In genomic region chrX:48530736-48531135, GRCh38 we compare ENCODE assay signal across 20 cellular contexts. TPM values are rescaled to one million over a fixed set of nuclear protein-coding genes. Genes with fewer than 3 reads are reported as not detected.
A peak's percentile ranks its signal among the peaks of the same experiment; 100 is the strongest.
DNase-seq lines count a peak whose midpoint lies in the region; ATAC-seq and FAIRE-seq lines count a peak whose summit lies in the region.
"Had no signal": no experiment of that assay in that cellular context is flagged by ENCODE, and none has a peak within 500 bp of the region (broad histone marks: within the 10 kb centered on the region; RNA-seq: fewer than 3 reads in every experiment).

No MANE protein-coding gene starts in this region.

- intact Hi-C loops in Right ventricle myocardium inferior (cut with DNase I): no loop called here

- peaks cover 19% of the 10 kb centered on the region for H3K36me3 Mint-ChIP-seq in natural killer cell treated with Interleukin-12 subunit alpha and Interleukin-12 subunit beta and Interleukin-15 and Interleukin-18, amount 100 ng/mL, for 72 hours

- peak overlapping the region; percentile 56 to 74 for H3K27ac Mint-ChIP-seq in natural killer cell treated with Interleukin-12 subunit alpha and Interleukin-12 subunit beta and Interleukin-15 and Interleukin-18, amount 100 ng/mL, for 72 hours
- H3K27ac Mint-ChIP-seq: naive B cell had no signal

- H3K4me1 Mint-ChIP-seq in natural killer cell treated with Interleukin-12 subunit alpha and Interleukin-12 subunit beta and Interleukin-15 and Interleukin-18, amount 100 ng/mL, for 72 hours (ENCODE audit: low read depth in 2 of 2): peaks cover 32 to 45% of the 10 kb centered on the region in 2 donors

- FAIRE-seq in RCC 7860 (lab: Jason Lieb, UNC): peak; percentile 85
- FAIRE-seq: G401.6, GM12878 had no signal

- H3K27ac ChIP-seq in epithelial cell of prostate: peak overlapping the region; percentile 90
- H3K27ac ChIP-seq: parathyroid adenoma had no signal

- H3K27me3 Mint-ChIP-seq in natural killer cell treated with Interleukin-12 subunit alpha and Interleukin-12 subunit beta and Interleukin-15 and Interleukin-18, amount 100 ng/mL, for 72 hours: peaks cover 0 to 7% of the 10 kb centered on the region in 2 donors
- H3K27me3 Mint-ChIP-seq: naive B cell had no signal

- H3K9me3 Mint-ChIP-seq in natural killer cell treated with Interleukin-12 subunit alpha and Interleukin-12 subunit beta and Interleukin-15 and Interleukin-18, amount 100 ng/mL, for 72 hours: no peaks in the 10 kb centered on the region

- DNase-seq in EH (ENCODE audit: low read depth) (peak; percentile 26), RCC 7860 (ENCODE audit: low spot score) (no peak), epithelial cell of prostate (ENCODE audit: low read depth, low spot score) (no peak), Right ventricle myocardium inferior (ENCODE audit: missing footprints) (no peak), NAMALWA (ENCODE audit: low spot score) (no peak)
- DNase-seq in natural killer cell treated with Interleukin-12 subunit alpha and Interleukin-12 subunit beta and Interleukin-15 and Interleukin-18, amount 100 ng/mL, for 72 hours (ENCODE audit: low spot score): no peak
- DNase-seq: activated naive CD4-positive, alpha-beta T cell treated with Interleukin-2 at 50 U/mL for 16 hours; BE2C; Calu3; KBM-7; lower lobe of right lung; naive B cell; NCI-H1105; stimulated activated CD4-positive, alpha-beta T cell treated with anti-CD3 and anti-CD28 coated beads, Interleukin-2, amount 100 ng/mL, for 48 hours; substantia nigra had no signal

- ATAC-seq in natural killer cell treated with Interleukin-12 subunit alpha and Interleukin-12 subunit beta and Interleukin-15 and Interleukin-18, amount 100 ng/mL, for 72 hours: no peak
- ATAC-seq in HG02981 (IDR thresholded peaks at IDR 0.05; ENCODE audit: unreplicated experiment): no peak
- ATAC-seq in Right ventricle myocardium inferior: no peak
- ATAC-seq in HG02798 (IDR thresholded peaks at IDR 0.05; ENCODE audit: poor library complexity, unreplicated experiment): no peak
- ATAC-seq: GM12878, lower lobe of right lung had no signal

- H3K4me3 Mint-ChIP-seq in natural killer cell treated with Interleukin-12 subunit alpha and Interleukin-12 subunit beta and Interleukin-15 and Interleukin-18, amount 100 ng/mL, for 72 hours: no peak overlapping the region
- H3K4me3 Mint-ChIP-seq: naive B cell had no signal

RNA-seq across cellular contexts. Expression of gene TBC1D25, which starts 8.8 kb away (rescaled TPM):
- 10 to 100 TPM; 31.8 to 37.0 TPM for total RNA-seq in natural killer cell treated with Interleukin-12 subunit alpha and Interleukin-12 subunit beta and Interleukin-15 and Interleukin-18, amount 100 ng/mL, for 72 hours
- 20.5 TPM for total RNA-seq in Right ventricle myocardium inferior

RNA-seq across cellular contexts. Expression of gene EBP, which starts 9.1 kb away (rescaled TPM):
- 100 to 1,000 TPM; 380 to 399 TPM for total RNA-seq in natural killer cell treated with Interleukin-12 subunit alpha and Interleukin-12 subunit beta and Interleukin-15 and Interleukin-18, amount 100 ng/mL, for 72 hours
- total RNA-seq in Right ventricle myocardium inferior: 54.1 TPM

RNA-seq across cellular contexts. Expression of gene PORCN, which starts 21.9 kb away (rescaled TPM):
- total RNA-seq in natural killer cell treated with Interleukin-12 subunit alpha and Interleukin-12 subunit beta and Interleukin-15 and Interleukin-18, amount 100 ng/mL, for 72 hours: 10 to 100 TPM; 25.9 to 31.0 TPM
- total RNA-seq in Right ventricle myocardium inferior: 13.5 TPM

RNA-seq across cellular contexts. Expression of gene RBM3, which starts 43.5 kb away (rescaled TPM):
- total RNA-seq in natural killer cell treated with Interleukin-12 subunit alpha and Interleukin-12 subunit beta and Interleukin-15 and Interleukin-18, amount 100 ng/mL, for 72 hours: 100 to 1,000 TPM; 329 to 362 TPM
- total RNA-seq in Right ventricle myocardium inferior: 113 TPM

RNA-seq across cellular contexts. Expression of gene FTSJ1, which starts 54.7 kb away (rescaled TPM):
- total RNA-seq in natural killer cell treated with Interleukin-12 subunit alpha and Interleukin-12 subunit beta and Interleukin-15 and Interleukin-18, amount 100 ng/mL, for 72 hours: 100 to 1,000 TPM in 1 of 2 donors, 10 to 100 TPM in 1; 83.8 to 120 TPM
- 15.7 TPM for total RNA-seq in Right ventricle myocardium inferior
